ENCODE assay signal across 26 cellular contexts in the genomic region with DNA sequence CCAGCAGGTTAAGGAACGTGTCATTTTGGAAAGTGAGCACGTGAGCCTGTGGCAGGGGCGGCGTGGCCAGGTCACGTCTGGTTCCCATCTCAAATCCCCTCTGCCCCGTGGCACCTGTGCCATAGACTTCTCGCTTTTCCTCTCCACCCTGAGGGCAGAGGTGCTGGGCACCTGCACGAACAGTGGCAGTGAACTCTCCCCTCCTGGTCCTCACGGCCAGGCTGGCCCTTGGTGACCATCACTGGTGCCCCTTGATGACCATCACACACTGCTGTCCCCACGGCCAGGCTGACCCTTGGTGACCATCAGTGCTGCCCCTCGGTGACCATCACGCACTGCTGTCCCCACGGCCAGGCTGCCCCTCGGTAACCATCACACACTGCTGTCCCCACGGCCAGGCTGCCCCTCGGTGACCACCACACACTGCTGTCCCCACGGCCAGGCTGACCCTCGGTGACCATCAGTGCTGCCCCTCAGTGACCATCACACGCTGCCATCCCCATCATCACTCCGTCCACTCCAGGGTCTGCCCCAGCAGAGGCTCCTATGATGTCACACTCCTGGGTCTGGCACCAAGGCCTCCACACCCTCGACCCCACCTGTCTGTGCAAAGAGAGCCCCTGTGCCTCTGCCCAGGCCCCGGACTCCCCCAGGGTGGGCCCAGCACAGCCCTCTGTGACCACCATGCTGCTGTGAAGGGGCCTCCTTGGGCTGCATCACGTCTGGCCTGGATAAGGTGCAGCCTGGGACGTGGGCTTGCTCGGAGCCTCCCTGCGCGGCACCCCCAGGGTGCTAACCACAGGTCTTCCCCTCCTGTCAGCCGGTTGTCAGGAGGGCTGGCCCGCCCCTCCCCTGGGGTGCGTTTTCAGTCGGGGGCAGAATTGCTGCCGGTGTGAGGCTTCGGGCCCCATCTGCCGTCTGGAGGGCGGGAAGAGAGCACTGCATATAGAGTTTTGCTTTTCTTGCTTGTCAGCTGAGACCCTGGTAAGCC.
DNase-seq lines count a peak whose midpoint lies in the region; ATAC-seq, FAIRE-seq and TF ChIP-seq lines count a peak whose summit lies in the region.
"Had no signal": no experiment of that assay in that cellular context is flagged by ENCODE, and none has a peak within 500 bp of the region (broad histone marks: within the 10 kb centered on the region; RNA-seq: fewer than 3 reads in every experiment).

No MANE protein-coding gene starts in this region.

- H3K79me2 ChIP-seq in HepG2 (ENCODE audit: insufficient read depth, low read length), result no peaks in the 10 kb centered on the region

- no peaks in the 10 kb centered on the region for H3K36me3 ChIP-seq in HepG2 (replicated peaks in 1 of 2; ENCODE audit: control insufficient read depth in 1 of 2, insufficient read depth in 2 of 2, low read length in 2 of 2)
- no peaks in the 10 kb centered on the region for H3K36me3 ChIP-seq in right lobe of liver
- no peaks in the 10 kb centered on the region for H3K36me3 ChIP-seq in bronchial epithelial cell (ENCODE audit: control insufficient read depth, insufficient read depth, low read length)
- no peaks in the 10 kb centered on the region for H3K36me3 ChIP-seq in neuronal stem cell (replicated peaks in 1 of 2; ENCODE audit: control insufficient read depth in 2 of 2, insufficient read depth in 2 of 2, low read length in 2 of 2)
- H3K36me3 ChIP-seq in aorta (ENCODE audit: control insufficient read depth in 1 of 2, insufficient read depth in 2 of 2, low read length in 1 of 2), result no peaks in the 10 kb centered on the region
- H3K36me3 ChIP-seq in CD4-positive, alpha-beta memory T cell (ENCODE audit: insufficient read depth, low read length), result no peaks in the 10 kb centered on the region
- H3K36me3 ChIP-seq: BLaER1 treated with 17β-estradiol and CSF1 and Interleukin-3, amounts not matched to agents 10 nM and 100 nM had no signal

- no peak overlapping the region for H3K14ac ChIP-seq in neuronal stem cell (ENCODE audit: low read length)

- intact Hi-C loops in HepG2 (cut with micrococcal nuclease; ENCODE audit: unreplicated experiment), result no loop called here
- intact Hi-C loops in right lobe of liver (cut with DNase I), result no loop called here
- intact Hi-C loops in aorta (cut with DNase I), result no loop called here
- intact Hi-C loops in CD4-positive, alpha-beta memory T cell (cut with micrococcal nuclease), result no loop called here

- peak overlapping the region; percentile 53 for H3K4ac ChIP-seq in neuronal stem cell (ENCODE audit: low read length)

- in situ Hi-C loops in HepG2 (cut with HindIII; ENCODE audit: extremely low pct_ligation_motif_present, low pct_unique_long_range_greater_than_20kb), result no loop called here

- H3K4me3 Mint-ChIP-seq in CD4-positive, alpha-beta memory T cell, result no peak overlapping the region
- H3K4me3 Mint-ChIP-seq: CD8-positive, alpha-beta T cell had no signal

- no peak for TF ChIP-seq EP300 in HepG2 (IDR thresholded peaks at IDR 0.05; ENCODE audit: low read depth in 2 of 2, low read length in 2 of 2)
- no peak for TF ChIP-seq EP300 in HepG2 (CRISPR knock-in tag; IDR thresholded peaks at IDR 0.05; ENCODE audit: borderline replicate concordance)

- 10% methylated on average over 12 of the region's 35 CpGs for WGBS in HepG2 (ENCODE audit: low lambda C conversion rate)
- WGBS in right lobe of liver (ENCODE audit: insufficient coverage, low coverage, low lambda C conversion rate, missing lambda C conversion rate), result 52% methylated on average over 14 of the region's 35 CpGs
- no CpG with 5 or more reads among the region's 35 CpGs for WGBS in neuronal stem cell (ENCODE audit: extremely low coverage in 2 of 2, insufficient read length in 2 of 2, insufficient replicate concordance in 1 of 2), 2 donors
- 93 to 94% methylated on average over 34 to 35 of the region's 35 CpGs for WGBS in aorta, 2 donors

- H3K27ac ChIP-seq in HepG2 (ENCODE audit: extremely low read length, insufficient read depth, low read length) (no peak overlapping the region), right lobe of liver (no peak overlapping the region), neuronal stem cell (replicated peaks; ENCODE audit: low read length) (no peak overlapping the region), aorta (ENCODE audit: low read depth in 1 of 2, low read length in 2 of 2) (no peak overlapping the region)
- H3K27ac ChIP-seq in CD4-positive, alpha-beta memory T cell (ENCODE audit: low read depth, low read length), result no peak overlapping the region
- H3K27ac ChIP-seq: A549; BLaER1 treated with 17β-estradiol and CSF1 and Interleukin-3, amounts not matched to agents 10 nM and 100 nM had no signal

- H4K20me1 ChIP-seq in HepG2 (ENCODE audit: insufficient read depth, low read length), result no peaks in the 10 kb centered on the region

- FAIRE-seq in HepG2 (lab: Jason Lieb, UNC) (no peak), bronchial epithelial cell (lab: Jason Lieb, UNC) (peak; percentile 43)
- FAIRE-seq: A549, GM12891 had no signal

- peak overlapping the region; percentile 24 for H4K8ac ChIP-seq in neuronal stem cell (ENCODE audit: low read depth, low read length)

- CTCF ChIA-PET in HepG2 (lab: Yijun Ruan, JAX; ENCODE audit: low intra/inter-chr PET ratio, low total read pairs), result no interaction called here
- CTCF ChIA-PET in CD4-positive, alpha-beta memory T cell (lab: Charles Lee; ENCODE audit: partially characterized antibody), result no interaction called here

- H2BK5ac ChIP-seq in neuronal stem cell (ENCODE audit: low read length), result no peak overlapping the region

- no peak for TF ChIP-seq POLR2A in HepG2 (IDR thresholded peaks at IDR 0.05; ENCODE audit: insufficient read depth in 1 of 2, low read depth in 2 of 2, low read length in 2 of 2)
- no peak for TF ChIP-seq POLR2A in right lobe of liver (IDR thresholded peaks at IDR 0.05)

- no peak overlapping the region for H3K9ac ChIP-seq in HepG2 (ENCODE audit: insufficient read depth, low read depth, low read length)
- H3K9ac ChIP-seq in neuronal stem cell (ENCODE audit: low read depth, low read length, poor library complexity), result peak overlapping the region; percentile 73
- H3K9ac ChIP-seq: BLaER1 treated with 17β-estradiol and CSF1 and Interleukin-3, amounts not matched to agents 10 nM and 100 nM had no signal

- H4K91ac ChIP-seq in neuronal stem cell (ENCODE audit: low read depth, low read length, poor library complexity), result no peak overlapping the region

- POLR2A ChIA-PET in HepG2 (lab: Yijun Ruan, JAX), result no interaction called here
- POLR2A ChIA-PET in CD4-positive, alpha-beta memory T cell (lab: Charles Lee; ENCODE audit: partially characterized antibody), result no interaction called here

- ATAC-seq in HepG2 (no peak), right lobe of liver (no peak), aorta (ENCODE audit: low FRiP score) (no peak)
- ATAC-seq: A549; CD8-positive, alpha-beta T cell; HCT116 had no signal

- peak overlapping the region; percentile 66 for H2AK5ac ChIP-seq in neuronal stem cell (ENCODE audit: low read depth, low read length)

- no peaks in the 10 kb centered on the region for H3K9me3 Mint-ChIP-seq in CD4-positive, alpha-beta memory T cell
- H3K9me3 Mint-ChIP-seq: CD8-positive, alpha-beta T cell had no signal

- H2AFZ ChIP-seq in HepG2 (ENCODE audit: low read length) (no peak overlapping the region), neuronal stem cell (ENCODE audit: low read length) (no peak overlapping the region)

- H3K9me3 ChIP-seq in HepG2 (ENCODE audit: low read length) (no peaks in the 10 kb centered on the region), right lobe of liver (no peaks in the 10 kb centered on the region), neuronal stem cell (replicated peaks in 1 of 2; ENCODE audit: control insufficient read depth in 2 of 2, insufficient read depth in 1 of 2, low read depth in 1 of 2, low read length in 2 of 2) (no peaks in the 10 kb centered on the region), aorta (ENCODE audit: control insufficient read depth, low read length) (no peaks in the 10 kb centered on the region)
- no peaks in the 10 kb centered on the region for H3K9me3 ChIP-seq in CD4-positive, alpha-beta memory T cell (ENCODE audit: control insufficient read depth in 1 of 2, low read length in 2 of 2)
- H3K9me3 ChIP-seq: A549; BLaER1 treated with 17β-estradiol and CSF1 and Interleukin-3, amounts not matched to agents 10 nM and 100 nM had no signal

- no peak overlapping the region for H3K27ac Mint-ChIP-seq in CD4-positive, alpha-beta memory T cell
- H3K27ac Mint-ChIP-seq: CD8-positive, alpha-beta T cell had no signal

- no TSS peak for BruUV-seq in HepG2 (replicated peaks; lab: Mats Ljungman, UMichigan)

- H3K4me1 Mint-ChIP-seq in CD4-positive, alpha-beta memory T cell, result no peaks in the 10 kb centered on the region

- no peak overlapping the region for H2BK12ac ChIP-seq in neuronal stem cell (ENCODE audit: low read length)

- DNase-seq in HepG2 (ENCODE audit: low spot score) (no peak), right lobe of liver (no peak), bronchial epithelial cell (ENCODE audit: low read depth) (no peak), neuronal stem cell (ENCODE audit: low spot score) (no peak), aorta (peak; percentile 29 to 59), hypothalamus (lab: John Stamatoyannopoulos, UW) (no peak)
- DNase-seq in CD4-positive, alpha-beta memory T cell, result no peak
- no peak for DNase-seq in activated CD8-positive, alpha-beta memory T cell treated with anti-CD3 and anti-CD28 coated beads for 24 hours
- DNase-seq: AML-193; CD8-positive, alpha-beta T cell; DMS 273 treated with DMSO at 0.1 percent for 48 hours; DMS79 treated with DMSO at 0.1 percent for 48 hours; GF-D8; GOT3; Karpas-422; NCI-H1092; NCI-H1417 treated with DMSO at 0.1 percent for 48 hours; NCI-H1694 treated with DMSO at 0.1 percent for 48 hours; NCI-H446; NCI-H524 treated with DMSO at 0.1 percent for 48 hours; RPMI8226; SHP77 had no signal

- H3K27me3 Mint-ChIP-seq in CD4-positive, alpha-beta memory T cell, result peaks cover 0 to 4% of the 10 kb centered on the region in 2 donors

- H3K79me1 ChIP-seq in neuronal stem cell (ENCODE audit: low read depth, low read length), result no peaks in the 10 kb centered on the region

- H3K27me3 ChIP-seq in HepG2 (ENCODE audit: control insufficient read depth in 1 of 2, insufficient read depth in 2 of 2, low read length in 2 of 2) (peaks cover 9 to 67% of the 10 kb centered on the region in 2 experiments; a peak in 4 of 5 replicates), right lobe of liver (no peaks in the 10 kb centered on the region), bronchial epithelial cell (ENCODE audit: control insufficient read depth, insufficient read depth, low read length) (no peaks in the 10 kb centered on the region), neuronal stem cell (ENCODE audit: control insufficient read depth in 3 of 3, insufficient read depth in 3 of 3, low read depth in 1 of 3, low read length in 3 of 3) (no peaks in the 10 kb centered on the region), aorta (ENCODE audit: control insufficient read depth in 1 of 2, insufficient read depth in 2 of 2, low read length in 1 of 2) (no peaks in the 10 kb centered on the region)
- no peaks in the 10 kb centered on the region for H3K27me3 ChIP-seq in CD4-positive, alpha-beta memory T cell (ENCODE audit: insufficient read depth, low read length)
- H3K27me3 ChIP-seq: BLaER1 treated with 17β-estradiol and CSF1 and Interleukin-3, amounts not matched to agents 10 nM and 100 nM had no signal

- TF ChIP-seq CTCF in HepG2 (CRISPR knock-in tag; IDR thresholded peaks at IDR 0.05), result no peak
- TF ChIP-seq CTCF in right lobe of liver (IDR thresholded peaks at IDR 0.05), result no peak
- no peak for TF ChIP-seq CTCF in bronchial epithelial cell (IDR thresholded peaks at IDR 0.05; ENCODE audit: insufficient read depth, low read length, severe bottlenecking)

- peak overlapping the region; percentile 91 for H3K18ac ChIP-seq in neuronal stem cell (ENCODE audit: low read length)

- no peaks in the 10 kb centered on the region for H3K36me3 Mint-ChIP-seq in CD4-positive, alpha-beta memory T cell
- H3K36me3 Mint-ChIP-seq: CD8-positive, alpha-beta T cell had no signal

- no peak overlapping the region for H2BK120ac ChIP-seq in neuronal stem cell (ENCODE audit: low read depth, low read length)

- no peak for TF ChIP-seq RAD21 in HepG2 (CRISPR knock-in tag; IDR thresholded peaks at IDR 0.05)

- peak overlapping the region; percentile 92 for H3K23ac ChIP-seq in neuronal stem cell (ENCODE audit: low read depth, low read length, poor library complexity)

- no peak overlapping the region for H2BK15ac ChIP-seq in neuronal stem cell (ENCODE audit: low read length)

- H3K4me3 ChIP-seq in HepG2 (replicated peaks in 1 of 3; ENCODE audit: insufficient read depth in 1 of 3, low read depth in 2 of 3, low read length in 3 of 3) (no peak overlapping the region), right lobe of liver (no peak overlapping the region), bronchial epithelial cell (ENCODE audit: low read depth, low read length) (no peak overlapping the region), neuronal stem cell (ENCODE audit: low read length in 2 of 2) (peak overlapping the region in 1 of 2 donors; percentile 1), aorta (ENCODE audit: low read length in 2 of 2) (no peak overlapping the region)
- no peak overlapping the region for H3K4me3 ChIP-seq in CD4-positive, alpha-beta memory T cell (ENCODE audit: low read length in 2 of 2)
- H3K4me3 ChIP-seq: A549; BLaER1 treated with 17β-estradiol and CSF1 and Interleukin-3, amounts not matched to agents 10 nM and 100 nM had no signal

- H3K4me2 ChIP-seq in HepG2 (ENCODE audit: low read depth, low read length), result no peak overlapping the region
- no peak overlapping the region for H3K4me2 ChIP-seq in neuronal stem cell (ENCODE audit: insufficient read depth, low read length, poor library complexity, severe bottlenecking)
- H3K4me2 ChIP-seq: A549; BLaER1 treated with 17β-estradiol and CSF1 and Interleukin-3, amounts not matched to agents 10 nM and 100 nM had no signal

- H3K4me1 ChIP-seq in HepG2 (ENCODE audit: insufficient read depth, low read length) (no peaks in the 10 kb centered on the region), right lobe of liver (no peaks in the 10 kb centered on the region), neuronal stem cell (ENCODE audit: control insufficient read depth in 2 of 2, insufficient read depth in 1 of 2, low read depth in 1 of 2, low read length in 2 of 2) (peaks cover 0 to 4% of the 10 kb centered on the region in 2 donors), aorta (ENCODE audit: control insufficient read depth in 1 of 2, insufficient read depth in 2 of 2, low read length in 2 of 2) (no peaks in the 10 kb centered on the region)
- no peaks in the 10 kb centered on the region for H3K4me1 ChIP-seq in CD4-positive, alpha-beta memory T cell (ENCODE audit: insufficient read depth, low read length)

Comparison
In these comparisons a context has a peak if more than half of its experiments do, and no peak if none do; other contexts are left out.
1. DNase-seq: peak in aorta (2 of 2); none in HepG2 (single experiment), right lobe of liver (0 of 3), bronchial epithelial cell (single experiment), neuronal stem cell (single experiment), hypothalamus (0 of 51), CD4-positive, alpha-beta memory T cell (0 of 5) and activated CD8-positive, alpha-beta memory T cell treated with anti-CD3 and anti-CD28 coated beads for 24 hours (single experiment).